Comparison of ENCODE assay signal across 10 cellular contexts in the genomic region with DNA sequence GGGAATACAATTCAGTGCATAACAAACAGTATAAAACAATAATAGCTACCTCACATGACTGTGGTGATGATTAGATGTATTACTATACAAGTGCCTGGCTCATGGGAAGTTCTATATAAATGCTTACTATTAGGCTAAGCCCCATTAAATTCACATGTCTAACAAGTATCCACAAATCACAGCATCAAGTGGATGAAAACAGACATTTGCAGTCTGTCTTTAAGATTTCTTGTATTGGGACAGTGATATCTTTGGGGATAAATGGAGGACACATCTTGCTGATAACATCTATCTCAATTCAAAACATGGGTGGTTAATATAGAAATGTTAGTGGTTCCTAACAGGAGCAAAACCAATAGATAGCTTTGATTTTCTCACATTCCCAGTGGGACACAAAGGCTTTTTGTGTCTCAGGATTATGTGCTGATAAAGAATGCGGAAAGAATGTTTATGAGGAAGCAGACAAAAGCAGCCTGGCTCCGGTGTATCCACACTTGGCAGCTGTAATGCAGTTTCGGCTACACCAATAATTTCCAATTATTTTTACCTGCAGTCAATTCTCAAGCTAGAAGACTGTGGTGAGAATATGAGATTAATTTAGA. TPM values are rescaled to one million over a fixed set of nuclear protein-coding genes. Genes with fewer than 3 reads are reported as not detected.
DNase-seq lines count a peak whose midpoint lies in the region; ATAC-seq and TF ChIP-seq lines count a peak whose summit lies in the region.
"Had no signal": no experiment of that assay in that cellular context is flagged by ENCODE, and none has a peak within 500 bp of the region (broad histone marks: within the 10 kb centered on the region; RNA-seq: fewer than 3 reads in every experiment).

No MANE protein-coding gene starts in this region.

- H3K27ac Mint-ChIP-seq in CD4-positive, alpha-beta T cell: no peak overlapping the region
- H3K27ac Mint-ChIP-seq in osteocyte (ENCODE audit: unreplicated experiment): peak overlapping the region; percentile 90
- H3K27ac Mint-ChIP-seq in CD8-positive, alpha-beta memory T cell: no peak overlapping the region

- H3K27me3 Mint-ChIP-seq in CD4-positive, alpha-beta T cell: peaks cover 21% of the 10 kb centered on the region
- H3K27me3 Mint-ChIP-seq in osteocyte (ENCODE audit: unreplicated experiment): no peaks in the 10 kb centered on the region
- peaks cover 8 to 37% of the 10 kb centered on the region in 2 donors for H3K27me3 Mint-ChIP-seq in CD8-positive, alpha-beta memory T cell

- CTCF ChIA-PET in CD4-positive, alpha-beta T cell (lab: Charles Lee): no interaction called here
- CTCF ChIA-PET in CD8-positive, alpha-beta memory T cell (lab: Charles Lee): no interaction called here

- H3K4me1 Mint-ChIP-seq in CD4-positive, alpha-beta T cell (ENCODE audit: low read depth): peaks cover 5% of the 10 kb centered on the region
- H3K4me1 Mint-ChIP-seq in osteocyte (ENCODE audit: unreplicated experiment): peaks cover 57% of the 10 kb centered on the region
- H3K4me1 Mint-ChIP-seq in CD8-positive, alpha-beta memory T cell: no peaks in the 10 kb centered on the region

- H3K4me1 ChIP-seq in CD8-positive, alpha-beta memory T cell (ENCODE audit: insufficient read depth, low read length): no peaks in the 10 kb centered on the region

- H3K9me3 Mint-ChIP-seq in CD4-positive, alpha-beta T cell: no peaks in the 10 kb centered on the region
- no peaks in the 10 kb centered on the region for H3K9me3 Mint-ChIP-seq in osteocyte (ENCODE audit: unreplicated experiment)
- H3K9me3 Mint-ChIP-seq in CD8-positive, alpha-beta memory T cell: no peaks in the 10 kb centered on the region

- intact Hi-C loops in CD4-positive, alpha-beta T cell (cut with DNase I, micrococcal nuclease): no loop called here

- no peak for TF ChIP-seq CTCF in CD4-positive, alpha-beta T cell (IDR thresholded peaks at IDR 0.05)
- TF ChIP-seq CTCF in fibroblast of pulmonary artery (IDR thresholded peaks at IDR 0.05; ENCODE audit: low read length, missing control alignments): no peak
- TF ChIP-seq CTCF in osteocyte (IDR thresholded peaks at IDR 0.05): no peak

- H3K36me3 Mint-ChIP-seq in CD4-positive, alpha-beta T cell (ENCODE audit: low read depth): no peaks in the 10 kb centered on the region
- H3K36me3 Mint-ChIP-seq in osteocyte (ENCODE audit: unreplicated experiment): peaks cover 24% of the 10 kb centered on the region
- peaks cover 0 to 3% (median 0%) of the 10 kb centered on the region in 3 donors for H3K36me3 Mint-ChIP-seq in CD8-positive, alpha-beta memory T cell

- in situ Hi-C loops in SK-MEL-5 (cut with HindIII; ENCODE audit: low pct_unique_long_range_greater_than_20kb, low sequenced_read_pairs): no loop called here

- no peak overlapping the region for H3K27ac ChIP-seq in CD4-positive, alpha-beta T cell (ENCODE audit: low read depth, low read length)
- no peak overlapping the region for H3K27ac ChIP-seq in CD8-positive, alpha-beta memory T cell (ENCODE audit: low read depth, low read length)

- no peaks in the 10 kb centered on the region for H3K27me3 ChIP-seq in CD4-positive, alpha-beta T cell (ENCODE audit: control insufficient read depth, insufficient read depth, low read length)
- no peaks in the 10 kb centered on the region for H3K27me3 ChIP-seq in CD8-positive, alpha-beta memory T cell (ENCODE audit: insufficient read depth, low read length, poor library complexity, severe bottlenecking)

- peak overlapping the region; percentile 67 for H3K4me3 ChIP-seq in fibroblast of pulmonary artery (replicated peaks; ENCODE audit: low read depth, low read length)
- H3K4me3 ChIP-seq in CD8-positive, alpha-beta memory T cell (ENCODE audit: low read length): no peak overlapping the region

- H3K9me3 ChIP-seq in CD4-positive, alpha-beta T cell (ENCODE audit: control insufficient read depth, low read length): no peaks in the 10 kb centered on the region
- H3K9me3 ChIP-seq in CD8-positive, alpha-beta memory T cell (ENCODE audit: low read length): no peaks in the 10 kb centered on the region

- DNase-seq in CD4-positive, alpha-beta T cell: no peak
- DNase-seq in SK-MEL-5 (ENCODE audit: low read depth, low spot score) (peak; percentile 56), fibroblast of pulmonary artery (ENCODE audit: low read depth) (peak; percentile 57), osteocyte (ENCODE audit: extremely low spot score, unreplicated experiment) (no peak), globus pallidus (ENCODE audit: low spot score) (no peak), nucleus accumbens (lab: John Stamatoyannopoulos, UW) (no peak)
- no peak for DNase-seq in CD8-positive, alpha-beta memory T cell
- DNase-seq: activated naive CD4-positive, alpha-beta T cell; NCI-H524 treated with DMSO at 0.1 percent for 48 hours had no signal

- peak overlapping the region; percentile 5 for H3K4me3 Mint-ChIP-seq in CD4-positive, alpha-beta T cell
- peak overlapping the region; percentile 61 for H3K4me3 Mint-ChIP-seq in osteocyte (ENCODE audit: unreplicated experiment)
- peak overlapping the region in 3 of 7 donors; percentile 2 to 51 (median 29) for H3K4me3 Mint-ChIP-seq in CD8-positive, alpha-beta memory T cell

- POLR2A ChIA-PET in CD4-positive, alpha-beta T cell (lab: Charles Lee): no interaction called here
- POLR2A ChIA-PET in CD8-positive, alpha-beta memory T cell (lab: Charles Lee): no interaction called here

- ATAC-seq in CD4-positive, alpha-beta T cell (ENCODE audit: poor library complexity): no peak
- ATAC-seq in GM21515 (IDR thresholded peaks at IDR 0.05; ENCODE audit: unreplicated experiment): no peak

- H3K36me3 ChIP-seq in CD8-positive, alpha-beta memory T cell (ENCODE audit: insufficient read depth, low read length): no peaks in the 10 kb centered on the region

RNA-seq across cellular contexts. Expression of gene PTPRK, which starts 29.3 kb away (rescaled TPM):
- total RNA-seq in CD4-positive, alpha-beta T cell: 10 to 100 TPM in 1 of 2 experiments, 1 to 10 TPM in 1; 8.4 to 10.3 TPM
- total RNA-seq in SK-MEL-5 (2014; rRNA removed; shearing (Covaris generic)): 25.5 and 36.5 TPM in 2 replicates
- 18.9 and 34.8 TPM in 2 replicates for polyA plus RNA-seq in SK-MEL-5 (2015; cell fraction: cytosol; rRNA removed)
- polyA plus RNA-seq in SK-MEL-5 (2015; cell fraction: nucleus; rRNA removed): 10.4 and 11.9 TPM in 2 replicates
- total RNA-seq in osteocyte: 130 and 131 TPM in 2 replicates
- 10 to 100 TPM; 21.3 to 23.0 TPM for total RNA-seq in CD8-positive, alpha-beta memory T cell
- 0.74 TPM for polyA plus RNA-seq in CD8-positive, alpha-beta memory T cell

Comparison
In these comparisons a context has a peak if more than half of its experiments do, and no peak if none do; other contexts are left out.
1. DNase-seq: peak in SK-MEL-5 (single experiment) and fibroblast of pulmonary artery (single experiment); none in CD4-positive, alpha-beta T cell (0 of 10), osteocyte (single experiment), CD8-positive, alpha-beta memory T cell (0 of 5), globus pallidus (single experiment) and nucleus accumbens (0 of 56).